13 cellular contexts compared by ENCODE assay signal in genomic region chr1:54167422-54168139, GRCh38. TPM values are rescaled to one million over a fixed set of nuclear protein-coding genes. Genes with fewer than 3 reads are reported as not detected.
A peak's percentile ranks its signal among the peaks of the same experiment; 100 is the strongest.
DNase-seq lines count a peak whose midpoint lies in the region; ATAC-seq and TF ChIP-seq lines count a peak whose summit lies in the region.
"Had no signal": no experiment of that assay in that cellular context is flagged by ENCODE, and none has a peak within 500 bp of the region (broad histone marks: within the 10 kb centered on the region; RNA-seq: fewer than 3 reads in every experiment).

No MANE protein-coding gene starts in this region.

- intact Hi-C loops in esophagus muscularis mucosa (cut with DNase I) = no loop called here

- TF ChIP-seq EP300 in esophagus muscularis mucosa (IDR thresholded peaks at IDR 0.05) = no peak

- TF ChIP-seq CTCF in AG04450 (IDR thresholded peaks at IDR 0.05; ENCODE audit: low read depth, low read length) = no peak
- TF ChIP-seq CTCF in foreskin keratinocyte (conservative IDR thresholded peaks at IDR 0.05) = no peak
- no peak for TF ChIP-seq CTCF in esophagus muscularis mucosa (IDR thresholded peaks at IDR 0.05)
- TF ChIP-seq CTCF in progenitor cell of endocrine pancreas (IDR thresholded peaks at IDR 0.05; ENCODE audit: unreplicated experiment) = no peak

- CTCF ChIA-PET in AG04450 (lab: Charles Lee) = interaction anchor here (0.5 kb wide), 2 partner anchors 67 to 321 kb away, joined by 3 to 6 read pairs; no protein-coding TSS in a partner anchor

- peak; percentile 97 for ATAC-seq in foreskin keratinocyte
- no peak for ATAC-seq in HG02852 (IDR thresholded peaks at IDR 0.05; ENCODE audit: unreplicated experiment)
- ATAC-seq: activated naive CD8-positive, alpha-beta T cell treated with anti-CD3 and anti-CD28 coated beads, Interleukin-2, amount 50 U/mL, for 24 hours; psoas muscle had no signal

- DNase-seq in AG04450 (ENCODE audit: low read depth, low spot score) (peak; percentile 10), HK-2 (ENCODE audit: unreplicated experiment) (peak; percentile 14), amniotic epithelial cell (ENCODE audit: low read depth) (peak; percentile 30), foreskin keratinocyte (peak; percentile 81 to 90), esophagus muscularis mucosa (ENCODE audit: extremely low spot score) (no peak), progenitor cell of endocrine pancreas (ENCODE audit: low spot score, unreplicated experiment) (no peak), HAP-1 (ENCODE audit: low spot score in 2 of 2) (no peak)
- DNase-seq: activated CD4-positive, CD25-positive, alpha-beta regulatory T cell; activated naive CD8-positive, alpha-beta T cell treated with anti-CD3 and anti-CD28 coated beads, Interleukin-2, amount 50 U/mL, for 24 hours; NCI-H1105; psoas muscle had no signal

- H3K27me3 Mint-ChIP-seq in progenitor cell of endocrine pancreas = peaks cover 3% of the 10 kb centered on the region
- H3K27me3 Mint-ChIP-seq: activated naive CD8-positive, alpha-beta T cell treated with anti-CD3 and anti-CD28 coated beads, Interleukin-2, amount 50 U/mL, for 24 hours had no signal

- no peak overlapping the region for H3K4me3 Mint-ChIP-seq in progenitor cell of endocrine pancreas (ENCODE audit: low read depth)
- H3K4me3 Mint-ChIP-seq: activated naive CD8-positive, alpha-beta T cell treated with anti-CD3 and anti-CD28 coated beads, Interleukin-2, amount 50 U/mL, for 24 hours had no signal

- no peak overlapping the region for H3K27ac Mint-ChIP-seq in progenitor cell of endocrine pancreas
- H3K27ac Mint-ChIP-seq: activated naive CD8-positive, alpha-beta T cell treated with anti-CD3 and anti-CD28 coated beads, Interleukin-2, amount 50 U/mL, for 24 hours had no signal

- H3K36me3 ChIP-seq in esophagus muscularis mucosa = peaks cover 0 to under 1% (median 0%) of the 10 kb centered on the region in 4 donors
- no peaks in the 10 kb centered on the region for H3K36me3 ChIP-seq in HAP-1 (replicated peaks)

- POLR2A ChIA-PET in AG04450 (lab: Yijun Ruan, JAX) = no interaction called here

- H3K9me3 ChIP-seq in AG04450 (ENCODE audit: control insufficient read depth, insufficient read depth, low read length) (no peaks in the 10 kb centered on the region), esophagus muscularis mucosa (no peaks in the 10 kb centered on the region), HAP-1 (no peaks in the 10 kb centered on the region)
- H3K9me3 ChIP-seq: psoas muscle had no signal

- H3K4me1 ChIP-seq in foreskin keratinocyte (peaks cover 19% of the 10 kb centered on the region), esophagus muscularis mucosa (no peaks in the 10 kb centered on the region), HAP-1 (no peaks in the 10 kb centered on the region)
- H3K4me1 ChIP-seq: psoas muscle had no signal

- H3K4me3 ChIP-seq in AG04450 (ENCODE audit: low read depth, low read length) (no peak overlapping the region), esophagus muscularis mucosa (no peak overlapping the region), HAP-1 (no peak overlapping the region)
- H3K4me3 ChIP-seq: psoas muscle had no signal

- in situ Hi-C loops in HAP-1 (cut with MboI; ENCODE audit: low sequenced_read_pairs) = no loop called here

- H3K27ac ChIP-seq in AG04450 (ENCODE audit: low read depth, low read length) = peak overlapping the region; percentile 21
- H3K27ac ChIP-seq in foreskin keratinocyte = no peak overlapping the region
- no peak overlapping the region for H3K27ac ChIP-seq in esophagus muscularis mucosa (replicated peaks in 1 of 4)
- H3K27ac ChIP-seq: psoas muscle had no signal

- H3K9me3 Mint-ChIP-seq in progenitor cell of endocrine pancreas (ENCODE audit: low read depth) = no peaks in the 10 kb centered on the region
- H3K9me3 Mint-ChIP-seq: activated naive CD8-positive, alpha-beta T cell treated with anti-CD3 and anti-CD28 coated beads, Interleukin-2, amount 50 U/mL, for 24 hours had no signal

- no peak for TF ChIP-seq POLR2A in esophagus muscularis mucosa (IDR thresholded peaks at IDR 0.05; ENCODE audit: low read depth)

- H3K27me3 ChIP-seq in AG04450 (ENCODE audit: control insufficient read depth, insufficient read depth, low read length) (no peaks in the 10 kb centered on the region), foreskin keratinocyte (no peaks in the 10 kb centered on the region), esophagus muscularis mucosa (no peaks in the 10 kb centered on the region), HAP-1 (ENCODE audit: low read depth) (no peaks in the 10 kb centered on the region)

- H3K36me3 Mint-ChIP-seq in progenitor cell of endocrine pancreas (ENCODE audit: insufficient read depth) = no peaks in the 10 kb centered on the region

- H3K4me1 Mint-ChIP-seq in progenitor cell of endocrine pancreas (ENCODE audit: low read depth) = no peaks in the 10 kb centered on the region

- 87% methylated on average over 9 of the region's 9 CpGs for WGBS in esophagus muscularis mucosa

RNA-seq across cellular contexts. Expression of gene CDCP2, which starts 14.8 kb away (rescaled TPM):
- not detected in 2 replicates for polyA plus RNA-seq in AG04450 (2011; rRNA removed)
- not detected in 2 replicates for polyA minus RNA-seq in AG04450 (2011; rRNA and poly(A)+ RNA removed)
- not detected in 2 replicates for total RNA-seq in foreskin keratinocyte
- polyA plus RNA-seq in foreskin keratinocyte = not detected in 2 replicates
- under 1 TPM in 3 of 4 donors, not detected in 1; 0.26 to 0.40 (median 0.33) TPM for total RNA-seq in esophagus muscularis mucosa
- total RNA-seq in progenitor cell of endocrine pancreas = not detected in 2 replicates
- total RNA-seq: psoas muscle had no signal
- polyA plus RNA-seq: psoas muscle, thymus had no signal

RNA-seq across cellular contexts. Expression of gene CYB5RL, which starts 32.2 kb away (rescaled TPM):
- 4.0 and 4.1 TPM in 2 replicates for polyA plus RNA-seq in AG04450 (2011; rRNA removed)
- polyA minus RNA-seq in AG04450 (2011; rRNA and poly(A)+ RNA removed) = 3.8 and 5.9 TPM in 2 replicates
- 2.5 and 2.8 TPM in 2 replicates for total RNA-seq in foreskin keratinocyte
- polyA plus RNA-seq in foreskin keratinocyte = 2.1 and 2.6 TPM in 2 replicates
- total RNA-seq in esophagus muscularis mucosa = 1 to 10 TPM; 3.6 to 6.1 (median 3.9) TPM
- 9.0 and 11.6 TPM in 2 replicates for total RNA-seq in progenitor cell of endocrine pancreas

RNA-seq across cellular contexts. Expression of gene MRPL37, which starts 32.4 kb away (rescaled TPM):
- polyA plus RNA-seq in AG04450 (2011; rRNA removed) (16.6 and 27.9 TPM in 2 replicates), foreskin keratinocyte (126 and 138 TPM in 2 replicates)
- polyA minus RNA-seq in AG04450 (2011; rRNA and poly(A)+ RNA removed) = 12.1 and 13.5 TPM in 2 replicates
- total RNA-seq in foreskin keratinocyte (102 and 116 TPM in 2 replicates), esophagus muscularis mucosa (10 to 100 TPM; 54.2 to 62.1 (median 58.4) TPM), progenitor cell of endocrine pancreas (61.9 and 62.2 TPM in 2 replicates)

Comparison
In these comparisons a context has a peak if more than half of its experiments do, and no peak if none do; other contexts are left out.
1. DNase-seq: peak in AG04450 (single experiment), HK-2 (single experiment), amniotic epithelial cell (single experiment) and foreskin keratinocyte (2 of 2); none in esophagus muscularis mucosa (single experiment), progenitor cell of endocrine pancreas (single experiment) and HAP-1 (0 of 2).